23 cellular contexts compared by ENCODE assay signal in genomic region chr2:76050196-76050595, GRCh38.
DNase-seq lines count a peak whose midpoint lies in the region; ATAC-seq and TF ChIP-seq lines count a peak whose summit lies in the region.
"Had no signal": no experiment of that assay in that cellular context is flagged by ENCODE, and none has a peak within 500 bp of the region (broad histone marks: within the 10 kb centered on the region; RNA-seq: fewer than 3 reads in every experiment).

No MANE protein-coding gene starts in this region.

- H3K9ac ChIP-seq in NT2/D1 (ENCODE audit: insufficient read length, low read depth): no peak overlapping the region
- no peak overlapping the region for H3K9ac ChIP-seq in endodermal cell (ENCODE audit: extremely low read depth, low read length, poor library complexity, severe bottlenecking)

- peaks cover 17% of the 10 kb centered on the region for H3K9me3 ChIP-seq in NT2/D1 (ENCODE audit: insufficient read depth, low read length)
- peaks cover 26% of the 10 kb centered on the region for H3K9me3 ChIP-seq in endodermal cell (ENCODE audit: control insufficient read depth, low read length)
- no peaks in the 10 kb centered on the region for H3K9me3 ChIP-seq in suprapubic skin
- H3K9me3 ChIP-seq: prostate gland had no signal

- TF ChIP-seq CTCF in 22Rv1 (IDR thresholded peaks at IDR 0.05) (peak; percentile 23; the same call in 1 of the 2 replicates), endodermal cell (conservative IDR thresholded peaks at IDR 0.05) (peak; percentile 51), suprapubic skin (IDR thresholded peaks at IDR 0.05) (no peak)

- no peaks in the 10 kb centered on the region for H3K27me3 Mint-ChIP-seq in endodermal cell (ENCODE audit: insufficient read depth)
- H3K27me3 Mint-ChIP-seq: activated B cell treated with CpG ODN at 0.5 μM for 24 hours; activated naive CD8-positive, alpha-beta T cell treated with anti-CD3 and anti-CD28 coated beads, Interleukin-2, amount 10 ng/mL, durations not matched to agents 7 days and 5 days; CD4-positive, CD25-positive, alpha-beta regulatory T cell had no signal

- H3K36me3 ChIP-seq in NT2/D1 (ENCODE audit: insufficient read depth, insufficient read length, low read length): no peaks in the 10 kb centered on the region
- H3K36me3 ChIP-seq in endodermal cell (ENCODE audit: control insufficient read depth, insufficient read depth, low read length): no peaks in the 10 kb centered on the region
- no peaks in the 10 kb centered on the region for H3K36me3 ChIP-seq in suprapubic skin
- H3K36me3 ChIP-seq: prostate gland had no signal

- H3K9me3 Mint-ChIP-seq in endodermal cell: peaks cover 48% of the 10 kb centered on the region

- no peaks in the 10 kb centered on the region for H3K4me1 ChIP-seq in NT2/D1 (ENCODE audit: insufficient read depth, insufficient read length)
- no peaks in the 10 kb centered on the region for H3K4me1 ChIP-seq in endodermal cell (ENCODE audit: control insufficient read depth, insufficient read depth, low read length)
- no peaks in the 10 kb centered on the region for H3K4me1 ChIP-seq in suprapubic skin
- H3K4me1 ChIP-seq: foreskin keratinocyte, prostate gland had no signal

- no peak for TF ChIP-seq EP300 in suprapubic skin (IDR thresholded peaks at IDR 0.05)

- WGBS in endodermal cell (ENCODE audit: insufficient coverage in 1 of 2, insufficient read length in 1 of 2), 2 experiments: 96% methylated on average over 1 of the region's 1 CpG; no CpG with 5 or more reads in 1 of the 2 experiments
- WGBS in suprapubic skin: 100% methylated on average over 1 of the region's 1 CpG

- no peak overlapping the region for H3K27ac Mint-ChIP-seq in endodermal cell
- H3K27ac Mint-ChIP-seq: activated B cell treated with CpG ODN at 0.5 μM for 24 hours; activated naive CD8-positive, alpha-beta T cell treated with anti-CD3 and anti-CD28 coated beads, Interleukin-2, amount 10 ng/mL, durations not matched to agents 7 days and 5 days; CD4-positive, CD25-positive, alpha-beta regulatory T cell; HFFc6; nephron progenitor cell had no signal

- no peak overlapping the region for H3K4me3 Mint-ChIP-seq in endodermal cell
- H3K4me3 Mint-ChIP-seq: activated B cell treated with CpG ODN at 0.5 μM for 24 hours; activated naive CD8-positive, alpha-beta T cell treated with anti-CD3 and anti-CD28 coated beads, Interleukin-2, amount 10 ng/mL, durations not matched to agents 7 days and 5 days; CD4-positive, CD25-positive, alpha-beta regulatory T cell; HFFc6; nephron progenitor cell had no signal

- H3K27ac ChIP-seq in 22Rv1 (no peak overlapping the region), endodermal cell (ENCODE audit: low read depth, low read length) (no peak overlapping the region), suprapubic skin (no peak overlapping the region)
- H3K27ac ChIP-seq: foreskin keratinocyte, prostate gland had no signal

- no peak for TF ChIP-seq POLR2A in suprapubic skin (IDR thresholded peaks at IDR 0.05)

- no peaks in the 10 kb centered on the region for H3K4me1 Mint-ChIP-seq in endodermal cell
- H3K4me1 Mint-ChIP-seq: activated B cell treated with CpG ODN at 0.5 μM for 24 hours; activated naive CD8-positive, alpha-beta T cell treated with anti-CD3 and anti-CD28 coated beads, Interleukin-2, amount 10 ng/mL, durations not matched to agents 7 days and 5 days; CD4-positive, CD25-positive, alpha-beta regulatory T cell; nephron progenitor cell had no signal

- H3K27me3 ChIP-seq in NT2/D1 (ENCODE audit: insufficient read depth, insufficient read length) (no peaks in the 10 kb centered on the region), endodermal cell (ENCODE audit: control insufficient read depth, insufficient read depth, low read length, poor library complexity, severe bottlenecking) (no peaks in the 10 kb centered on the region), suprapubic skin (no peaks in the 10 kb centered on the region)
- H3K27me3 ChIP-seq: foreskin keratinocyte had no signal

- ATAC-seq in HG02884 (IDR thresholded peaks at IDR 0.05; ENCODE audit: unreplicated experiment): no peak
- no peak for ATAC-seq in HG02852 (IDR thresholded peaks at IDR 0.05; ENCODE audit: unreplicated experiment)
- ATAC-seq: foreskin keratinocyte had no signal

- DNase-seq in DMS53 (lab: John Stamatoyannopoulos, UW): peak; percentile 62
- peak; percentile 3 for DNase-seq in NT2/D1 (ENCODE audit: low read depth, low spot score)
- peak; percentile 50 for DNase-seq in endodermal cell
- DNase-seq in suprapubic skin (ENCODE audit: low spot score in 2 of 2): no peak
- no peak for DNase-seq in NCI-H2029 treated with DMSO at 0.1 percent for 48 hours (lab: John Stamatoyannopoulos, UW)
- DNase-seq: activated B cell treated with CpG ODN at 0.5 μM for 24 hours; activated CD4-positive, alpha-beta T cell treated with anti-CD3 and anti-CD28 coated beads, Interleukin-2, amount 50 U/mL, for 48 hours; activated CD8-positive, alpha-beta memory T cell treated with anti-CD3 and anti-CD28 coated beads, Interleukin-2, amount 50 U/mL, for 48 hours; activated naive CD8-positive, alpha-beta T cell treated with anti-CD3 and anti-CD28 coated beads, Interleukin-2, amount 10 ng/mL, durations not matched to agents 7 days and 5 days; CD4-positive, CD25-positive, alpha-beta regulatory T cell; DMS79 treated with DMSO at 0.1 percent for 48 hours; foreskin keratinocyte; HFFc6; NCI-H1105 treated with DMSO at 0.1 percent for 48 hours; NCI-H748 treated with DMSO at 0.1 percent for 48 hours; nephron progenitor cell; RPMI8226; substantia nigra; T-helper 9 cell had no signal

- no peaks in the 10 kb centered on the region for H3K36me3 Mint-ChIP-seq in endodermal cell (ENCODE audit: low read depth)
- H3K36me3 Mint-ChIP-seq: activated naive CD8-positive, alpha-beta T cell treated with anti-CD3 and anti-CD28 coated beads, Interleukin-2, amount 10 ng/mL, durations not matched to agents 7 days and 5 days; CD4-positive, CD25-positive, alpha-beta regulatory T cell had no signal

- H3K4me3 ChIP-seq in NT2/D1 (ENCODE audit: insufficient read length, low read depth) (no peak overlapping the region), endodermal cell (ENCODE audit: low read length) (peak overlapping the region; percentile 3), suprapubic skin (no peak overlapping the region)
- H3K4me3 ChIP-seq: prostate gland had no signal

Comparison
In these comparisons a context has a peak if more than half of its experiments do, and no peak if none do; other contexts are left out.
1. CTCF ChIP-seq: peak in 22Rv1 (single experiment) and endodermal cell (single experiment); none in suprapubic skin (0 of 2).
2. DNase-seq: peak in DMS53 (single experiment), NT2/D1 (single experiment) and endodermal cell (single experiment); none in suprapubic skin (0 of 2) and NCI-H2029 treated with DMSO at 0.1 percent for 48 hours (single experiment).